In the genomic region with DNA sequence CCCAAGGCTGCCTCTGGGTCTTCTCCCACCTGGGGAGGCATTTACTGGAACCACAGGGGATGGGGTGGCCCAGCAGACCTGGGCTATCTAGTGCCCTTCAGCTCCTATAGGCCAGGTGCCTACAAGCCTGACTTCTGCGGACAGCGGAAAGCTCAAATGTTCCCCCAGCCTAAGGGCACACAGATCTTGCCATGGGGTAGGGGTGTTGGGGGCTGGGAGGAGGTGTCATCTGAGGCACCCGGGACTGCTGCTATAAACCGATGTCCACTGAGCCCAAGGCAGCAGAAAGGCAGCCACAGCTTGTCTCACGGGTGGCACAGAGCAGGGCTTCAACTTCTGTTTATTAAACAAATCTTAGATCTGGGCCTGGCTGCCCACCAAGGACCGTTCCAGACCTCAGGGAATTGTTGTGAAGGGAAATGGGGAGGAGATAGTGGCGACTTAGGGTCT, we compare ENCODE assay signal across 8 cellular contexts. TPM values are rescaled to one million over a fixed set of nuclear protein-coding genes. Genes with fewer than 3 reads are reported as not detected.
DNase-seq lines count a peak whose midpoint lies in the region; ATAC-seq and TF ChIP-seq lines count a peak whose summit lies in the region.

No MANE protein-coding gene starts in this region.

- H3K4me2 ChIP-seq in SK-N-SH = peak overlapping the region; percentile 93

- no peak overlapping the region for H3K27ac Mint-ChIP-seq in activated naive CD8-positive, alpha-beta T cell treated with anti-CD3 and anti-CD28 coated beads, Interleukin-2, amount 10 ng/mL, durations not matched to agents 7 days and 5 days

- peak overlapping the region; percentile 44 to 51; a peak in 3 of 4 replicates for H3K4me3 ChIP-seq in SK-N-SH (ENCODE audit: low read depth in 2 of 2, low read length in 1 of 2)
- peak overlapping the region; percentile 47 to 81 (median 70) for H3K4me3 ChIP-seq in stomach

- ATAC-seq in SK-N-SH treated with all-trans-retinoic acid at 6 μM for 48 hours (no peak), GM18517 (IDR thresholded peaks at IDR 0.05; ENCODE audit: unreplicated experiment) (no peak), HG02588 (IDR thresholded peaks at IDR 0.05; ENCODE audit: unreplicated experiment) (no peak)
- ATAC-seq in activated naive CD8-positive, alpha-beta T cell treated with anti-CD3 and anti-CD28 coated beads, Interleukin-2, amount 10 ng/mL, durations not matched to agents 7 days and 5 days (ENCODE audit: low read depth) = no peak

- H4K20me1 ChIP-seq in SK-N-SH (ENCODE audit: insufficient read depth) = no peaks in the 10 kb centered on the region

- H3K9me3 Mint-ChIP-seq in activated naive CD8-positive, alpha-beta T cell treated with anti-CD3 and anti-CD28 coated beads, Interleukin-2, amount 10 ng/mL, durations not matched to agents 7 days and 5 days = no peaks in the 10 kb centered on the region

- H3K36me3 Mint-ChIP-seq in activated naive CD8-positive, alpha-beta T cell treated with anti-CD3 and anti-CD28 coated beads, Interleukin-2, amount 10 ng/mL, durations not matched to agents 7 days and 5 days = peaks cover 3% of the 10 kb centered on the region

- WGBS in SK-N-SH (ENCODE audit: low lambda C conversion rate) = 89% methylated on average over 7 of the region's 7 CpGs
- 34 to 69% (median 61%) methylated on average over 3 to 7 of the region's 7 CpGs for WGBS in stomach, 5 donors

- H3K4me3 Mint-ChIP-seq in activated naive CD8-positive, alpha-beta T cell treated with anti-CD3 and anti-CD28 coated beads, Interleukin-2, amount 10 ng/mL, durations not matched to agents 7 days and 5 days = peak overlapping the region; percentile 29

- H3K4me1 ChIP-seq in SK-N-SH (ENCODE audit: control insufficient read depth in 1 of 2, insufficient read depth in 2 of 2, low read depth in 1 of 2, low read length in 1 of 2) (peaks cover 24 to 43% of the 10 kb centered on the region in 2 experiments; a peak in 2 of 4 replicates), stomach (peaks cover 78 to 86% (median 80%) of the 10 kb centered on the region in 4 donors)

- TF ChIP-seq CTCF in SK-N-SH (IDR thresholded peaks at IDR 0.05) (no peak), stomach (IDR thresholded peaks at IDR 0.05) (no peak)

- H3K9me2 ChIP-seq in SK-N-SH = no peaks in the 10 kb centered on the region

- CTCF ChIA-PET in SK-N-SH (lab: Yijun Ruan, JAX) = interaction anchor here (0.6 to 2.9 kb wide), 3 partner anchors 28 to 124 kb away, joined by 3 to 16 read pairs (median 6); partner anchors contain the start of gene INPP5K

- no peak for TF ChIP-seq POLR2A in stomach (IDR thresholded peaks at IDR 0.05)

- peaks cover 7% of the 10 kb centered on the region for H3K27me3 Mint-ChIP-seq in activated naive CD8-positive, alpha-beta T cell treated with anti-CD3 and anti-CD28 coated beads, Interleukin-2, amount 10 ng/mL, durations not matched to agents 7 days and 5 days

- H3K79me2 ChIP-seq in SK-N-SH (ENCODE audit: insufficient read depth) = peaks cover 61% of the 10 kb centered on the region

- DNase-seq in SK-N-SH (no peak), stomach (no peak), NCI-H446 treated with DMSO at 0.1 percent for 48 hours (lab: John Stamatoyannopoulos, UW) (no peak)
- DNase-seq in activated naive CD8-positive, alpha-beta T cell treated with anti-CD3 and anti-CD28 coated beads, Interleukin-2, amount 10 ng/mL, durations not matched to agents 7 days and 5 days = no peak

- H3K9me3 ChIP-seq in SK-N-SH (no peaks in the 10 kb centered on the region), stomach (no peaks in the 10 kb centered on the region)

- TF ChIP-seq RAD21 in SK-N-SH (IDR thresholded peaks at IDR 0.05; ENCODE audit: low read length) = no peak

- no peak overlapping the region for H2AFZ ChIP-seq in SK-N-SH (ENCODE audit: low read depth)

- H3K4me1 Mint-ChIP-seq in activated naive CD8-positive, alpha-beta T cell treated with anti-CD3 and anti-CD28 coated beads, Interleukin-2, amount 10 ng/mL, durations not matched to agents 7 days and 5 days = peaks cover 17% of the 10 kb centered on the region

- intact Hi-C loops in stomach (cut with DNase I; ENCODE audit: low total_unique reads) = no loop called here

- no peak for TF ChIP-seq EP300 in SK-N-SH (IDR thresholded peaks at IDR 0.05; ENCODE audit: borderline replicate concordance in 1 of 2, low read depth in 1 of 2, low read length in 1 of 2)
- TF ChIP-seq EP300 in stomach (IDR thresholded peaks at IDR 0.05) = no peak

- H3K27ac ChIP-seq in SK-N-SH (ENCODE audit: low read depth in 2 of 2, low read length in 1 of 2) = peak overlapping the region; percentile 81 to 85
- H3K27ac ChIP-seq in layer of hippocampus (ENCODE audit: low read depth, low read length) = peak overlapping the region; percentile 82
- H3K27ac ChIP-seq in stomach = peak overlapping the region; percentile 96 to 99 (median 98)

- H3K9ac ChIP-seq in SK-N-SH = peak overlapping the region; percentile 36; the same call in 1 of the 2 replicates

- H3K36me3 ChIP-seq in SK-N-SH (replicated peaks in 1 of 2; ENCODE audit: control insufficient read depth in 1 of 2, insufficient read depth in 2 of 2, low read length in 1 of 2) (peaks cover 0 to 3% of the 10 kb centered on the region in 2 experiments), stomach (peaks cover 0 to 4% (median 3%) of the 10 kb centered on the region in 4 donors)

- peaks cover 18% of the 10 kb centered on the region for H3F3A ChIP-seq in SK-N-SH (replicated peaks; ENCODE audit: insufficient read depth)

- POLR2A ChIA-PET in SK-N-SH (lab: Yijun Ruan, JAX) = interaction anchor here (1.5 kb wide), 1 partner anchor 32 kb away, joined by 6 read pairs; the partner anchor contains the start of gene CRK
- POLR2A ChIA-PET in activated naive CD8-positive, alpha-beta T cell treated with anti-CD3 and anti-CD28 coated beads, Interleukin-2, amount 10 ng/mL, durations not matched to agents 7 days and 5 days (lab: Charles Lee) = interaction anchor here (0.8 to 1.5 kb wide), 4 partner anchors 26 to 269 kb away, joined by 3 to 10 read pairs (median 5); partner anchors contain the start of genes INPP5K and YWHAE

- no peaks in the 10 kb centered on the region for H3K27me3 ChIP-seq in SK-N-SH (ENCODE audit: insufficient read depth)
- H3K27me3 ChIP-seq in layer of hippocampus (ENCODE audit: control insufficient read depth, insufficient read depth, low read length) = no peaks in the 10 kb centered on the region
- H3K27me3 ChIP-seq in stomach = peaks cover 0 to 6% (median 0%) of the 10 kb centered on the region in 3 donors

TF ChIP-seq in SK-N-SH treated with all-trans-retinoic acid at 6 μM for 48 hours, 23 proteins besides CTCF, POLR2A, EP300 and RAD21 (continues in another document):
- TF ChIP-seq ZNF8 (CRISPR knock-in tag; IDR thresholded peaks at IDR 0.05) (no peak), GLIS3 (CRISPR knock-in tag; IDR thresholded peaks at IDR 0.05) (no peak), ZNF70 (CRISPR knock-in tag; IDR thresholded peaks at IDR 0.05) (no peak), RARB (CRISPR knock-in tag; IDR thresholded peaks at IDR 0.05) (no peak), CSRNP3 (CRISPR knock-in tag; IDR thresholded peaks at IDR 0.05) (no peak), TOX (CRISPR knock-in tag; IDR thresholded peaks at IDR 0.05; ENCODE audit: borderline replicate concordance) (no peak), BACH2 (CRISPR knock-in tag; IDR thresholded peaks at IDR 0.05; ENCODE audit: borderline replicate concordance) (no peak), ESRRG (CRISPR knock-in tag; IDR thresholded peaks at IDR 0.05) (no peak), SNAI2 (CRISPR knock-in tag; IDR thresholded peaks at IDR 0.05) (no peak), ARNTL (CRISPR knock-in tag; IDR thresholded peaks at IDR 0.05; ENCODE audit: borderline replicate concordance, low read depth) (no peak), CSDC2 (CRISPR knock-in tag; IDR thresholded peaks at IDR 0.05) (no peak), PPARA (CRISPR knock-in tag; IDR thresholded peaks at IDR 0.05; ENCODE audit: borderline replicate concordance) (no peak)

RNA-seq across cellular contexts. Expression of gene MYO1C, which starts 3.6 kb away (rescaled TPM):
- polyA plus RNA-seq in SK-N-SH (2012; rRNA removed) = 98.0 and 102 TPM in 2 replicates
- polyA plus RNA-seq in SK-N-SH (2012; cell fraction: cytosol; rRNA removed) = 44.7 and 60.5 TPM in 2 replicates
- 250 and 284 TPM in 2 replicates for polyA plus RNA-seq in SK-N-SH (2012; cell fraction: nucleus; rRNA removed)
- total RNA-seq in activated naive CD8-positive, alpha-beta T cell treated with anti-CD3 and anti-CD28 coated beads, Interleukin-2, amount 10 ng/mL, durations not matched to agents 7 days and 5 days = 10 to 100 TPM; 28.6 to 34.1 TPM
- total RNA-seq in stomach = 100 to 1,000 TPM in 3 of 5 donors, 10 to 100 TPM in 2; 74.2 to 158 (median 107) TPM
- 10 to 100 TPM; 45.2 to 61.3 (median 54.4) TPM for polyA plus RNA-seq in stomach

RNA-seq across cellular contexts. Expression of gene INPP5K, which starts 27.6 kb away (rescaled TPM):
- polyA plus RNA-seq in SK-N-SH (2012; rRNA removed) = 26.2 and 28.6 TPM in 2 replicates
- 15.2 and 21.1 TPM in 2 replicates for polyA plus RNA-seq in SK-N-SH (2012; cell fraction: cytosol; rRNA removed)
- 55.3 and 72.1 TPM in 2 replicates for polyA plus RNA-seq in SK-N-SH (2012; cell fraction: nucleus; rRNA removed)
- 10 to 100 TPM; 56.7 to 58.7 TPM for total RNA-seq in activated naive CD8-positive, alpha-beta T cell treated with anti-CD3 and anti-CD28 coated beads, Interleukin-2, amount 10 ng/mL, durations not matched to agents 7 days and 5 days
- total RNA-seq in stomach = 10 to 100 TPM; 38.0 to 97.6 (median 93.4) TPM
- polyA plus RNA-seq in stomach = 10 to 100 TPM; 22.9 to 27.1 (median 26.6) TPM

RNA-seq across cellular contexts. Expression of gene CRK, which starts 32.8 kb away (rescaled TPM):
- polyA plus RNA-seq in SK-N-SH (2012; rRNA removed) (50.7 and 63.5 TPM in 2 replicates), stomach (10 to 100 TPM; 18.0 to 40.5 (median 32.9) TPM)
- 73.3 and 80.8 TPM in 2 replicates for polyA plus RNA-seq in SK-N-SH (2012; cell fraction: cytosol; rRNA removed)
- polyA plus RNA-seq in SK-N-SH (2012; cell fraction: nucleus; rRNA removed) = 22.6 and 29.4 TPM in 2 replicates
- 10 to 100 TPM; 19.5 to 21.9 TPM for total RNA-seq in activated naive CD8-positive, alpha-beta T cell treated with anti-CD3 and anti-CD28 coated beads, Interleukin-2, amount 10 ng/mL, durations not matched to agents 7 days and 5 days
- total RNA-seq in stomach = 10 to 100 TPM; 18.2 to 87.5 (median 53.5) TPM
